ENCODE assay signal across 19 cellular contexts in the genomic region with DNA sequence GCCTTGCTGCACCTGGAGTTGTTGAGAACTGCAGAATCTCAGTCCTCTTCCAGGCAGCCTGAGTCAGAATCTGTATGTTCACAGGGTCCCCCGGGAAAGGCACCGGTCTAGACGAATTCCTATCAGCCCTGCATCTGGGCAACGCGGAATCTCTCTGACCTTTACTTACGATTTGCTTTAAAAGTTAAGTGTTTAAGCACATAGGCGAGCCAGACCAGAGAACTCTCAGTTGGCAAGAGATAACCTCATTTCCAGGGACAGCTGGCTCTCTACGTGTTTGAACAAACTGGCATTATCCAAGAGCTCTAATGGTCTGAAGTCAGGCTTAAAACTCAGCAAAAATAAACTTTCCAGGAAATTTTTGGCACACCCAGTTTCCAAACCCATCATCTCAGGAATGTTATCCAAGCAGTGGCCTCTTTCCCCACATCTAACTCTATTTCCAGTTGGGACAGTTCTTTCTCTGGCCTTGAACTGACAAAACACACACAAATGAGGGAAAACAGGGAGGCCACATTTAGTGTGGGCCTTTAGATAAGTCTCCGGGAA. TPM values are rescaled to one million over a fixed set of nuclear protein-coding genes. Genes with fewer than 3 reads are reported as not detected.
DNase-seq lines count a peak whose midpoint lies in the region; ATAC-seq and TF ChIP-seq lines count a peak whose summit lies in the region.
"Had no signal": no experiment of that assay in that cellular context is flagged by ENCODE, and none has a peak within 500 bp of the region (broad histone marks: within the 10 kb centered on the region; RNA-seq: fewer than 3 reads in every experiment).

No MANE protein-coding gene starts in this region.

- POLR2A ChIA-PET in T-cell (lab: Charles Lee) = no interaction called here

- CTCF ChIA-PET in T-cell (lab: Charles Lee) = no interaction called here

- 49% methylated on average over 9 of the region's 9 CpGs for WGBS in suprapubic skin

- H3K9me3 Mint-ChIP-seq in neural progenitor cell (peaks cover 5% of the 10 kb centered on the region), T-cell (no peaks in the 10 kb centered on the region)
- H3K9me3 Mint-ChIP-seq: activated B cell treated with CpG ODN at 0.5 μM for 24 hours had no signal

- H2AFZ ChIP-seq in neural progenitor cell (replicated peaks) = no peak overlapping the region

- peak; percentile 63 for ATAC-seq in sciatic nerve
- no peak for ATAC-seq in T-cell (replicated peaks in 1 of 4)
- ATAC-seq: psoas muscle had no signal

- intact Hi-C loops in sciatic nerve (cut with DNase I) = no loop called here

- H3K9me3 ChIP-seq in adipocyte (ENCODE audit: control insufficient read depth, low read length) (no peaks in the 10 kb centered on the region), neural progenitor cell (ENCODE audit: low read depth) (no peaks in the 10 kb centered on the region), suprapubic skin (no peaks in the 10 kb centered on the region)
- H3K9me3 ChIP-seq: psoas muscle had no signal

- H3K27ac Mint-ChIP-seq in neural progenitor cell = no peak overlapping the region
- H3K27ac Mint-ChIP-seq in T-cell = no peak overlapping the region
- H3K27ac Mint-ChIP-seq: activated B cell treated with CpG ODN at 0.5 μM for 24 hours, naive B cell had no signal

- H3K27me3 ChIP-seq in adipocyte (replicated peaks; ENCODE audit: control insufficient read depth, insufficient read depth, low read length) (peaks cover 13% of the 10 kb centered on the region), neural progenitor cell (no peaks in the 10 kb centered on the region), suprapubic skin (no peaks in the 10 kb centered on the region)

- peaks cover 20% of the 10 kb centered on the region for H3K4me1 Mint-ChIP-seq in neural progenitor cell
- H3K4me1 Mint-ChIP-seq in T-cell = peaks cover 6 to 10% (median 6%) of the 10 kb centered on the region in 3 donors

- H4K20me1 ChIP-seq in neural progenitor cell (ENCODE audit: low read depth) = no peaks in the 10 kb centered on the region

- TF ChIP-seq POLR2A in suprapubic skin (IDR thresholded peaks at IDR 0.05) = no peak

- H3K27me3 Mint-ChIP-seq in neural progenitor cell (ENCODE audit: insufficient read depth, low read depth) (peaks cover 20% of the 10 kb centered on the region), T-cell (no peaks in the 10 kb centered on the region)

- peaks cover 7% of the 10 kb centered on the region for H3K4me1 ChIP-seq in adipocyte (ENCODE audit: control insufficient read depth, insufficient read depth, low read length)
- peaks cover 17% of the 10 kb centered on the region for H3K4me1 ChIP-seq in neural progenitor cell
- H3K4me1 ChIP-seq in suprapubic skin = peaks cover 5% of the 10 kb centered on the region

- H3K27ac ChIP-seq in neural progenitor cell = no peak overlapping the region
- H3K27ac ChIP-seq in suprapubic skin = no peak overlapping the region
- H3K27ac ChIP-seq: C4-2B, HL-60, KMS-11, psoas muscle had no signal

- H3K4me3 ChIP-seq in adipocyte (ENCODE audit: low read length) (no peak overlapping the region), neural progenitor cell (no peak overlapping the region), suprapubic skin (no peak overlapping the region)
- H3K4me3 ChIP-seq: psoas muscle had no signal

- no peaks in the 10 kb centered on the region for H3K36me3 ChIP-seq in adipocyte (ENCODE audit: control insufficient read depth, insufficient read depth, low read length, severe bottlenecking)
- H3K36me3 ChIP-seq in neural progenitor cell = no peaks in the 10 kb centered on the region
- no peaks in the 10 kb centered on the region for H3K36me3 ChIP-seq in suprapubic skin

- TF ChIP-seq EP300 in suprapubic skin (IDR thresholded peaks at IDR 0.05) = no peak

- H3K36me3 Mint-ChIP-seq in neural progenitor cell (no peaks in the 10 kb centered on the region), T-cell (no peaks in the 10 kb centered on the region)
- H3K36me3 Mint-ChIP-seq: naive B cell had no signal

- peaks cover 11% of the 10 kb centered on the region for H3F3A ChIP-seq in neural progenitor cell (ENCODE audit: low read depth)

- DNase-seq in NCI-H1694 treated with DMSO at 0.1 percent for 48 hours (lab: John Stamatoyannopoulos, UW) = peak; percentile 16
- DNase-seq in NCI-H1694 (lab: John Stamatoyannopoulos, UW) = no peak
- DNase-seq in adipocyte (ENCODE audit: low read depth) = peak; percentile 10
- peak; percentile 11 for DNase-seq in iris pigment epithelial cell (ENCODE audit: low read depth)
- DNase-seq in sciatic nerve (ENCODE audit: low spot score) = no peak
- DNase-seq in neural progenitor cell (ENCODE audit: low spot score) = no peak
- DNase-seq in suprapubic skin (ENCODE audit: low spot score in 2 of 2) = no peak
- DNase-seq in T-cell = no peak
- DNase-seq: activated B cell treated with CpG ODN at 0.5 μM for 24 hours; central memory CD4-positive, alpha-beta T cell; effector CD8-positive, alpha-beta T cell; naive B cell; NCI-H1105; psoas muscle; SHP77; stimulated activated naive CD4-positive, alpha-beta T cell had no signal

- H3K4me3 Mint-ChIP-seq in neural progenitor cell (no peak overlapping the region), T-cell (no peak overlapping the region)
- H3K4me3 Mint-ChIP-seq: activated B cell treated with CpG ODN at 0.5 μM for 24 hours, naive B cell had no signal

- TF ChIP-seq CTCF in neural progenitor cell (IDR thresholded peaks at IDR 0.05) (no peak), suprapubic skin (IDR thresholded peaks at IDR 0.05) (no peak)

- no peaks in the 10 kb centered on the region for H3K79me2 ChIP-seq in neural progenitor cell (ENCODE audit: low read depth)

- no peak overlapping the region for H3K9ac ChIP-seq in adipocyte (ENCODE audit: low read length)
- H3K9ac ChIP-seq in neural progenitor cell = no peak overlapping the region
- H3K9ac ChIP-seq: KMS-11 had no signal

- H3K4me2 ChIP-seq in neural progenitor cell = no peak overlapping the region
- H3K4me2 ChIP-seq: KMS-11 had no signal

RNA-seq across cellular contexts. Expression of a gene that starts 53.4 kb away (rescaled TPM):
- total RNA-seq in sciatic nerve (87.1 TPM), neural progenitor cell (ENCODE audit: low replicate concordance) (66.5 and 71.3 TPM in 2 replicates), suprapubic skin (100 to 1,000 TPM; 128 to 206 (median 154) TPM), T-cell (1 to 10 TPM in 1 of 5 donors, under 1 TPM in 4; 0.35 to 1.1 (median 0.46) TPM)

Comparison
In these comparisons a context has a peak if more than half of its experiments do, and no peak if none do; other contexts are left out.
1. DNase-seq: peak in NCI-H1694 treated with DMSO at 0.1 percent for 48 hours (single experiment), adipocyte (single experiment) and iris pigment epithelial cell (single experiment); none in NCI-H1694 (single experiment), sciatic nerve (single experiment), neural progenitor cell (single experiment), suprapubic skin (0 of 2) and T-cell (0 of 34).
2. RNA of a gene that starts 53.4 kb away (total RNA-seq): 128 to 206 TPM in suprapubic skin, 87.1 TPM in sciatic nerve (single experiment) and 66.5 to 71.3 TPM in neural progenitor cell; 0.35 to 1.1 TPM in T-cell; every median in the first group is over 10 times any median in the second.